Comparison of ENCODE assay signal across 18 cellular contexts in the genomic region with DNA sequence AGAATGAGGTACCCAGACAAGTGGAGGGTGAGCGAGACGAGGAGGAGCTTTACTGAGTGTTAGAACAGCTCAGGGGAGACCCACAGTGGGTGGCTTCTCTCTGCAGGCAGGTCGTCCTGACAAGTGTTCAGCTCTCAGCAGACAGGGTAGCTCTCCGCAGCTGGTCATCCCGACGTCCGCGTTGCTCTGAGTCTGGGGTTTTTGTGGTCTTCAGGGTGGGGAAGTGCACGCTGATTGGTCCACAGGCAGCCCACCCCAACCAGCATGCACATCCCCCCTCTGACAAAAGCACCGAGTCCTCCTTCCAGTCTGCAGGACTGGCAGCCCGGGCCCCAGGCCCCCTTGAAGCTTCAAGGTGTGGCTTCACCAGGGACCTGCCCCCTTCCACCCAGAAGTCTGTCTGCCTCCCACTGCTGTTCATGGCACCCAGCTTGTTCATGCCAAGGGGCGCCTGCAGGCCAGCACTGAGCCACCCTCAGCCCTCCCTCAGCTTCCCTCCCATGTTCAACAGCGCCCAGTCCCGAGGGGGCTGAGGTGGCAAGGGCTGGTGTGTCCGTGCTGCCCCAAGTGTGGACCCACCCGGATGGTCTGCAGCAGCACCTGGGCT. TPM values are rescaled to one million over a fixed set of nuclear protein-coding genes. Genes with fewer than 3 reads are reported as not detected.
A peak's percentile ranks its signal among the peaks of the same experiment; 100 is the strongest.
DNase-seq lines count a peak whose midpoint lies in the region; ATAC-seq lines count a peak whose summit lies in the region.
"Had no signal": no experiment of that assay in that cellular context is flagged by ENCODE, and none has a peak within 500 bp of the region (broad histone marks: within the 10 kb centered on the region; RNA-seq: fewer than 3 reads in every experiment).

No MANE protein-coding gene starts in this region.

- H3K36me3 ChIP-seq in Karpas-422 (ENCODE audit: insufficient read depth, low read length): no peaks in the 10 kb centered on the region
- H3K36me3 ChIP-seq: HAP-1, pancreas, thoracic aorta had no signal

- H3K4me3 Mint-ChIP-seq in activated CD4-positive, alpha-beta T cell treated with anti-CD3 and anti-CD28 coated beads for 36 hours: no peak overlapping the region
- H3K4me3 Mint-ChIP-seq in activated CD4-positive, alpha-beta T cell treated with anti-CD3 and anti-CD28 coated beads, Interleukin-2, amount 10 ng/mL, durations not matched to agents 24 days and 14 days: no peak overlapping the region
- H3K4me3 Mint-ChIP-seq in stimulated activated effector memory CD8-positive, alpha-beta T cell treated with anti-CD3 and anti-CD28 coated beads, Interleukin-12 subunit alpha, Interleukin-12 subunit beta, amount 100 ng/mL, for 72 hours: no peak overlapping the region
- H3K4me3 Mint-ChIP-seq: T-cell had no signal

- no peaks in the 10 kb centered on the region for H3K9me2 ChIP-seq in Karpas-422 (replicated peaks; ENCODE audit: insufficient read depth, low read length)

- peaks cover 2% of the 10 kb centered on the region for H3K4me1 Mint-ChIP-seq in activated CD4-positive, alpha-beta T cell treated with anti-CD3 and anti-CD28 coated beads for 36 hours
- peaks cover 4% of the 10 kb centered on the region for H3K4me1 Mint-ChIP-seq in activated CD4-positive, alpha-beta T cell treated with anti-CD3 and anti-CD28 coated beads, Interleukin-2, amount 10 ng/mL, durations not matched to agents 24 days and 14 days
- H3K4me1 Mint-ChIP-seq in stimulated activated effector memory CD8-positive, alpha-beta T cell treated with anti-CD3 and anti-CD28 coated beads, Interleukin-12 subunit alpha, Interleukin-12 subunit beta, amount 100 ng/mL, for 72 hours: peaks cover 15% of the 10 kb centered on the region

- H4K20me1 ChIP-seq in Karpas-422 (ENCODE audit: insufficient read depth, low read depth, low read length): no peaks in the 10 kb centered on the region

- H3K4me3 ChIP-seq in Karpas-422 (ENCODE audit: low read length): no peak overlapping the region; the same call in 1 of the 2 replicates
- H3K4me3 ChIP-seq: HAP-1 had no signal

- H2AFZ ChIP-seq in Karpas-422 (ENCODE audit: low read length): no peak overlapping the region

- H3K9me3 Mint-ChIP-seq in activated CD4-positive, alpha-beta T cell treated with anti-CD3 and anti-CD28 coated beads for 36 hours (ENCODE audit: low read depth): no peaks in the 10 kb centered on the region
- no peaks in the 10 kb centered on the region for H3K9me3 Mint-ChIP-seq in activated CD4-positive, alpha-beta T cell treated with anti-CD3 and anti-CD28 coated beads, Interleukin-2, amount 10 ng/mL, durations not matched to agents 24 days and 14 days
- H3K9me3 Mint-ChIP-seq in stimulated activated effector memory CD8-positive, alpha-beta T cell treated with anti-CD3 and anti-CD28 coated beads, Interleukin-12 subunit alpha, Interleukin-12 subunit beta, amount 100 ng/mL, for 72 hours: no peaks in the 10 kb centered on the region
- H3K9me3 Mint-ChIP-seq: CD14-positive monocyte, T-cell had no signal

- POLR2A ChIA-PET in activated CD4-positive, alpha-beta T cell treated with anti-CD3 and anti-CD28 coated beads for 36 hours (lab: Charles Lee): no interaction called here

- CTCF ChIA-PET in activated CD4-positive, alpha-beta T cell treated with anti-CD3 and anti-CD28 coated beads for 36 hours (lab: Charles Lee): interaction anchor here (0.6 to 1.9 kb wide), 10 partner anchors 9 to 246 kb away, joined by 3 to 12 read pairs (median 4); no protein-coding TSS in a partner anchor

- no peak overlapping the region for H3K27ac Mint-ChIP-seq in activated CD4-positive, alpha-beta T cell treated with anti-CD3 and anti-CD28 coated beads for 36 hours
- H3K27ac Mint-ChIP-seq in activated CD4-positive, alpha-beta T cell treated with anti-CD3 and anti-CD28 coated beads, Interleukin-2, amount 10 ng/mL, durations not matched to agents 24 days and 14 days: no peak overlapping the region
- peak overlapping the region; percentile 34 for H3K27ac Mint-ChIP-seq in stimulated activated effector memory CD8-positive, alpha-beta T cell treated with anti-CD3 and anti-CD28 coated beads, Interleukin-12 subunit alpha, Interleukin-12 subunit beta, amount 100 ng/mL, for 72 hours
- H3K27ac Mint-ChIP-seq: CD14-positive monocyte, T-cell had no signal

- no peaks in the 10 kb centered on the region for H3K79me2 ChIP-seq in Karpas-422 (ENCODE audit: low read length)

- H3K36me3 Mint-ChIP-seq in activated CD4-positive, alpha-beta T cell treated with anti-CD3 and anti-CD28 coated beads for 36 hours (ENCODE audit: low read depth): no peaks in the 10 kb centered on the region
- H3K36me3 Mint-ChIP-seq in activated CD4-positive, alpha-beta T cell treated with anti-CD3 and anti-CD28 coated beads, Interleukin-2, amount 10 ng/mL, durations not matched to agents 24 days and 14 days (ENCODE audit: low read depth): no peaks in the 10 kb centered on the region
- H3K36me3 Mint-ChIP-seq in stimulated activated effector memory CD8-positive, alpha-beta T cell treated with anti-CD3 and anti-CD28 coated beads, Interleukin-12 subunit alpha, Interleukin-12 subunit beta, amount 100 ng/mL, for 72 hours: no peaks in the 10 kb centered on the region
- H3K36me3 Mint-ChIP-seq: CD14-positive monocyte had no signal

- H3K9me3 ChIP-seq in Karpas-422 (ENCODE audit: low read length): no peaks in the 10 kb centered on the region
- H3K9me3 ChIP-seq: HAP-1, pancreas, thoracic aorta had no signal

- DNase-seq in activated CD4-positive, alpha-beta T cell treated with anti-CD3 and anti-CD28 coated beads for 36 hours: no peak
- DNase-seq in activated CD4-positive, alpha-beta T cell treated with anti-CD3 and anti-CD28 coated beads, Interleukin-2, amount 10 ng/mL, durations not matched to agents 24 days and 14 days: no peak
- DNase-seq in Karpas-422 (no peak), ecto neural progenitor cell (ENCODE audit: low spot score) (peak; percentile 53), SHP77 (lab: John Stamatoyannopoulos, UW) (no peak)
- DNase-seq in stimulated activated effector memory CD8-positive, alpha-beta T cell treated with anti-CD3 and anti-CD28 coated beads, Interleukin-12 subunit alpha, Interleukin-12 subunit beta, amount 100 ng/mL, for 72 hours (ENCODE audit: low spot score in 2 of 2): no peak
- DNase-seq in stimulated activated CD4-positive, alpha-beta T cell treated with anti-CD3 and anti-CD28 coated beads, Interleukin-4, amount 100 ng/mL, for 24 hours: no peak
- DNase-seq: NCI-H1417 treated with DMSO at 0.1 percent for 48 hours, NCI-H2171 treated with DMSO at 0.1 percent for 48 hours, NCI-H748 treated with DMSO at 0.1 percent for 48 hours, RPMI8226 had no signal

- 0 out of 2 replicates have a peak overlapping the region, but pooled peaks have one; percentile 33 for H3K9ac ChIP-seq in Karpas-422 (ENCODE audit: low read length)

- intact Hi-C loops in activated CD4-positive, alpha-beta T cell treated with anti-CD3 and anti-CD28 coated beads for 36 hours (cut with DNase I, micrococcal nuclease): loop anchor here (1.0 to 10.0 kb wide), 6 partner anchors 51 to 247 kb away; no protein-coding TSS in a partner anchor
- intact Hi-C loops in activated CD4-positive, alpha-beta T cell treated with anti-CD3 and anti-CD28 coated beads, Interleukin-2, amount 10 ng/mL, durations not matched to agents 24 days and 14 days (cut with micrococcal nuclease): loop anchor here (1.0 kb wide), 1 partner anchor 98 kb away; no protein-coding TSS in a partner anchor

- peak; percentile 31 for ATAC-seq in activated CD4-positive, alpha-beta T cell treated with anti-CD3 and anti-CD28 coated beads for 36 hours
- no peak for ATAC-seq in stimulated activated effector memory CD8-positive, alpha-beta T cell treated with anti-CD3 and anti-CD28 coated beads, Interleukin-12 subunit alpha, Interleukin-12 subunit beta, amount 100 ng/mL, for 72 hours
- no peak for ATAC-seq in HG03139 (IDR thresholded peaks at IDR 0.05; ENCODE audit: unreplicated experiment)

- peaks cover 4% of the 10 kb centered on the region for H3K4me1 ChIP-seq in Karpas-422 (ENCODE audit: low read length)
- H3K4me1 ChIP-seq: pancreas had no signal

- H3K27me3 ChIP-seq in Karpas-422 (ENCODE audit: low read length): no peaks in the 10 kb centered on the region
- H3K27me3 ChIP-seq: pancreas had no signal

- H3K4me2 ChIP-seq in Karpas-422 (ENCODE audit: low read depth, low read length, poor library complexity, severe bottlenecking): no peak overlapping the region

- H3K27ac ChIP-seq in Karpas-422 (ENCODE audit: low read length): no peak overlapping the region
- H3K27ac ChIP-seq: epithelial cell of prostate, pancreas, thoracic aorta had no signal

- H3K27me3 Mint-ChIP-seq in activated CD4-positive, alpha-beta T cell treated with anti-CD3 and anti-CD28 coated beads for 36 hours: no peaks in the 10 kb centered on the region
- H3K27me3 Mint-ChIP-seq in activated CD4-positive, alpha-beta T cell treated with anti-CD3 and anti-CD28 coated beads, Interleukin-2, amount 10 ng/mL, durations not matched to agents 24 days and 14 days: no peaks in the 10 kb centered on the region
- H3K27me3 Mint-ChIP-seq: T-cell had no signal

RNA-seq across cellular contexts. Expression of a gene that starts 19.9 kb away (rescaled TPM):
- 10 to 100 TPM; 74.1 to 74.8 TPM for total RNA-seq in activated CD4-positive, alpha-beta T cell treated with anti-CD3 and anti-CD28 coated beads for 36 hours
- 62.8 and 66.8 TPM in 2 replicates for total RNA-seq in activated CD4-positive, alpha-beta T cell treated with anti-CD3 and anti-CD28 coated beads, Interleukin-2, amount 10 ng/mL, durations not matched to agents 24 days and 14 days
- 55.8 and 58.9 TPM in 2 replicates for total RNA-seq in Karpas-422 (2014; rRNA removed; shearing (Covaris generic); ENCODE audit: low replicate concordance)

RNA-seq across cellular contexts. Expression of a gene that starts 30.4 kb away (rescaled TPM):
- 1 to 10 TPM; 3.2 to 4.1 TPM for total RNA-seq in activated CD4-positive, alpha-beta T cell treated with anti-CD3 and anti-CD28 coated beads for 36 hours
- 4.9 and 5.4 TPM in 2 replicates for total RNA-seq in activated CD4-positive, alpha-beta T cell treated with anti-CD3 and anti-CD28 coated beads, Interleukin-2, amount 10 ng/mL, durations not matched to agents 24 days and 14 days
- total RNA-seq in Karpas-422 (2014; rRNA removed; shearing (Covaris generic); ENCODE audit: low replicate concordance): 1.7 and 1.8 TPM in 2 replicates

RNA-seq across cellular contexts. Expression of a gene that starts 48.4 kb away (rescaled TPM):
- 10 to 100 TPM; 28.3 to 36.3 TPM for total RNA-seq in activated CD4-positive, alpha-beta T cell treated with anti-CD3 and anti-CD28 coated beads for 36 hours
- 38.7 and 43.4 TPM in 2 replicates for total RNA-seq in activated CD4-positive, alpha-beta T cell treated with anti-CD3 and anti-CD28 coated beads, Interleukin-2, amount 10 ng/mL, durations not matched to agents 24 days and 14 days
- 6.2 and 6.6 TPM in 2 replicates for total RNA-seq in Karpas-422 (2014; rRNA removed; shearing (Covaris generic); ENCODE audit: low replicate concordance)
